Comparison of ENCODE assay signal across 8 cellular contexts in the genomic region with DNA sequence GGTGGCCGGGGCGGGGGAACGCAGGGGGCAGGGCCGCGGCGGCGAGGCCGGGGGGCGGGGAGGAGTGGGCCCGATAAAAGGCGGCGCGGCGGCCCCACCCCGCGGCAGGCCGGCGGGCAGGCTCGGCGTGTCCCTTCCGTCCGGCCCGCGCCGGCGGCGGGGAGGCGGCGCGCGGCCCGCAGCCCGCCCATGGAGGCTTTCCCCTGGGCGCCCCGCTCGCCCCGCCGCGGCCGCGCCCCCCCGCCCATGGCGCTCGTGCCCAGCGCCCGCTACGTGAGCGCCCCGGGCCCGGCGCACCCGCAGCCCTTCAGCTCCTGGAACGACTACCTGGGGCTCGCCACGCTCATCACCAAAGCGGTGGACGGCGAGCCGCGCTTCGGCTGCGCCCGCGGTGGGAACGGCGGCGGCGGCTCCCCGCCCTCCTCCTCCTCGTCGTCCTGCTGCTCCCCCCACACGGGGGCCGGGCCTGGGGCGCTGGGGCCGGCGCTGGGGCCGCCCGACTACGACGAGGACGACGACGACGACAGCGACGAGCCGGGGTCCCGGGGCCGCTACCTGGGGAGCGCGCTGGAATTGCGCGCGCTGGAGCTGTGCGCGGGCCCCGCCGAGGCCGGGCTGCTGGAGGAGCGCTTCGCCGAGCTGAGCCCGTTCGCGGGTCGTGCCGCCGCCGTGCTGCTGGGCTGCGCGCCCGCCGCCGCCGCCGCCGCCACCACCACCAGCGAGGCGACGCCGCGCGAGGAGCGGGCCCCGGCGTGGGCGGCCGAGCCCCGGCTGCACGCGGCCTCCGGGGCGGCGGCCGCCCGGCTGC. TPM values are rescaled to one million over a fixed set of nuclear protein-coding genes. Genes with fewer than 3 reads are reported as not detected.
DNase-seq lines count a peak whose midpoint lies in the region; ATAC-seq and TF ChIP-seq lines count a peak whose summit lies in the region.

A gene with protein sequence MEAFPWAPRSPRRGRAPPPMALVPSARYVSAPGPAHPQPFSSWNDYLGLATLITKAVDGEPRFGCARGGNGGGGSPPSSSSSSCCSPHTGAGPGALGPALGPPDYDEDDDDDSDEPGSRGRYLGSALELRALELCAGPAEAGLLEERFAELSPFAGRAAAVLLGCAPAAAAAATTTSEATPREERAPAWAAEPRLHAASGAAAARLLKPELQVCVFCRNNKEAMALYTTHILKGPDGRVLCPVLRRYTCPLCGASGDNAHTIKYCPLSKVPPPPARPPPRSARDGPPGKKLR (plus strand): TSS at position 102 of the 808 bp plus-strand sequence. CDS start 88 bp downstream, at position 190.

- H3K4me3 ChIP-seq in effector memory CD4-positive, alpha-beta T cell (ENCODE audit: insufficient read depth, low read depth, low read length, poor library complexity, severe bottlenecking), result peak within 1 kb of the TSS; percentile 56
- peak within 1 kb of the TSS; percentile 60 for H3K4me3 ChIP-seq in upper lobe of right lung

- in situ Hi-C loops in ACHN (cut with HindIII; ENCODE audit: low pct_ligation_motif_present, low pct_unique_long_range_greater_than_20kb, low sequenced_read_pairs), result no loop called here

- ATAC-seq in HG03135 (IDR thresholded peaks at IDR 0.05; ENCODE audit: unreplicated experiment), result peak; percentile 20
- no peak for ATAC-seq in upper lobe of right lung

- peak within 1 kb of the TSS; percentile 4 for H3K27ac ChIP-seq in effector memory CD4-positive, alpha-beta T cell (ENCODE audit: insufficient read depth, low read length, poor library complexity, severe bottlenecking)
- no peak within 1 kb of the TSS for H3K27ac ChIP-seq in upper lobe of right lung

- TF ChIP-seq POLR2A in GM19099 (IDR thresholded peaks at IDR 0.05; ENCODE audit: extremely low read depth, insufficient read length, low read depth), result peak; percentile 38

- H3K4me1 ChIP-seq in effector memory CD4-positive, alpha-beta T cell (ENCODE audit: control insufficient read depth, insufficient read depth, low read length, poor library complexity, severe bottlenecking), result peaks cover 5% of the 10 kb centered on the region
- peaks cover 13% of the 10 kb centered on the region for H3K4me1 ChIP-seq in upper lobe of right lung

- no peaks in the 10 kb centered on the region for H3K9me3 ChIP-seq in effector memory CD4-positive, alpha-beta T cell (ENCODE audit: control insufficient read depth, low read length)
- H3K9me3 ChIP-seq in upper lobe of right lung, result no peaks in the 10 kb centered on the region

- intact Hi-C loops in upper lobe of right lung (cut with DNase I), result no loop called here

- no peak for TF ChIP-seq CTCF in upper lobe of right lung (IDR thresholded peaks at IDR 0.05)

- DNase-seq in ACHN, result peak; percentile 41
- DNase-seq in T1000 (lab: John Stamatoyannopoulos, UW), result peak; percentile 82
- DNase-seq in effector memory CD4-positive, alpha-beta T cell, result no peak
- peak; percentile 24 for DNase-seq in myocyte (ENCODE audit: low read depth)
- DNase-seq in upper lobe of right lung, result no peak
- DNase-seq in DMS114 treated with DMSO at 0.1 percent for 48 hours (lab: John Stamatoyannopoulos, UW; ENCODE audit: unreplicated experiment), result no peak

- H3K27me3 ChIP-seq in effector memory CD4-positive, alpha-beta T cell (replicated peaks; ENCODE audit: control insufficient read depth, insufficient read depth, low read length, poor library complexity, severe bottlenecking), result no peaks in the 10 kb centered on the region
- no peaks in the 10 kb centered on the region for H3K27me3 ChIP-seq in upper lobe of right lung

- H3K36me3 ChIP-seq in effector memory CD4-positive, alpha-beta T cell (ENCODE audit: control insufficient read depth, insufficient read depth, low read length), result peaks cover 9% of the 10 kb centered on the region
- H3K36me3 ChIP-seq in upper lobe of right lung, result peaks cover 22% of the 10 kb centered on the region

RNA-seq across cellular contexts. Expression of the gene that starts here (rescaled TPM):
- 3.2 and 5.1 TPM in 2 replicates for total RNA-seq in myocyte
- 2.1 TPM for polyA plus RNA-seq in myocyte (2012)
- total RNA-seq in upper lobe of right lung, result 2.9 TPM

Comparison
In these comparisons a context has a peak if more than half of its experiments do, and no peak if none do; other contexts are left out.
1. DNase-seq: peak in ACHN (single experiment), T1000 (single experiment) and myocyte (single experiment); none in effector memory CD4-positive, alpha-beta T cell (0 of 3), upper lobe of right lung (single experiment) and DMS114 treated with DMSO at 0.1 percent for 48 hours (single experiment).